ENCODE assay signal across 8 cellular contexts in genomic region chr22:41381329-41382097, GRCh38. TPM values are rescaled to one million over a fixed set of nuclear protein-coding genes. Genes with fewer than 3 reads are reported as not detected.
DNase-seq lines count a peak whose midpoint lies in the region; ATAC-seq, FAIRE-seq and TF ChIP-seq lines count a peak whose summit lies in the region.

Gene TEF, plus strand, starts transcription at chr22:41381942. Its CDS starts 103 bp downstream, at chr22:41382045.

- TF ChIP-seq POLR2A in GM12892 (IDR thresholded peaks at IDR 0.05; ENCODE audit: low read depth, low read length): no peak; the same call in none of the 2 replicates
- TF ChIP-seq POLR2A in heart left ventricle (IDR thresholded peaks at IDR 0.05): peak in 1 of 2 donors; percentile 51
- TF ChIP-seq POLR2A in tibial nerve (IDR thresholded peaks at IDR 0.05): peak; percentile 66 to 86

- H3K4me1 Mint-ChIP-seq in T-cell: peaks cover 9 to 23% (median 20%) of the 10 kb centered on the region in 3 donors

- peak; percentile 99 for DNase-seq in GM12892 (ENCODE audit: insufficient read length)
- peak; percentile 99 for DNase-seq in NCI-H146 (lab: John Stamatoyannopoulos, UW)
- DNase-seq in T-cell: peak; percentile 95 to 100 (median 98)
- DNase-seq in amniotic epithelial cell (ENCODE audit: low read depth): peak; percentile 97
- DNase-seq in heart left ventricle: peak; percentile 99
- peak; percentile 98 for DNase-seq in trophoblast cell
- DNase-seq in tibial nerve (ENCODE audit: low spot score in 2 of 2): peak; percentile 97 to 99

- no peaks in the 10 kb centered on the region for H3K27me3 ChIP-seq in heart left ventricle
- H3K27me3 ChIP-seq in trophoblast cell (ENCODE audit: insufficient read depth, low read length): no peaks in the 10 kb centered on the region
- H3K27me3 ChIP-seq in tibial nerve: no peaks in the 10 kb centered on the region

- H3K4me1 ChIP-seq in heart left ventricle (peaks cover 0 to 36% (median 25%) of the 10 kb centered on the region in 12 donors), trophoblast cell (ENCODE audit: control insufficient read depth in 1 of 2, insufficient read depth in 2 of 2, low read length in 2 of 2) (peaks cover 8 to 14% of the 10 kb centered on the region in 2 experiments), tibial nerve (peaks cover 0 to 66% (median 28%) of the 10 kb centered on the region in 4 donors)

- peak within 1 kb of the TSS; percentile 92 for H4K8ac ChIP-seq in trophoblast cell (ENCODE audit: low read depth, low read length)

- TF ChIP-seq EP300 in tibial nerve (IDR thresholded peaks at IDR 0.05): peak; percentile 14 to 82

- H2BK5ac ChIP-seq in trophoblast cell (ENCODE audit: low read depth, low read length, poor library complexity): peak within 1 kb of the TSS; percentile 86

- peak within 1 kb of the TSS; percentile 87 to 92 (median 88) for H3K4me3 Mint-ChIP-seq in T-cell

- WGBS in heart left ventricle, 4 donors: 0 to 1% (median 0%) methylated on average over 1 to 84 of the region's 84 CpGs
- no CpG with 5 or more reads among the region's 84 CpGs for WGBS in trophoblast cell (ENCODE audit: extremely low coverage, insufficient coverage, insufficient read length)
- 0% methylated on average over 41 to 50 of the region's 84 CpGs for WGBS in tibial nerve, 2 donors

- H3K27ac Mint-ChIP-seq in T-cell: peak within 1 kb of the TSS; percentile 96 to 97

- peak; percentile 99 for FAIRE-seq in GM12892 (lab: Jason Lieb, UNC)

- peaks cover 9% of the 10 kb centered on the region for H3K79me1 ChIP-seq in trophoblast cell (ENCODE audit: low read length)

- no peaks in the 10 kb centered on the region for H3K27me3 Mint-ChIP-seq in T-cell

- no peak within 1 kb of the TSS for H3K23ac ChIP-seq in trophoblast cell (ENCODE audit: low read length)

- peak within 1 kb of the TSS; percentile 82 for H3K4ac ChIP-seq in trophoblast cell (ENCODE audit: low read depth, low read length)

- H3K9ac ChIP-seq in trophoblast cell (ENCODE audit: low read length): no peak within 1 kb of the TSS

- TF ChIP-seq CTCF in heart left ventricle (IDR thresholded peaks at IDR 0.05) (no peak), tibial nerve (IDR thresholded peaks at IDR 0.05) (peak in 2 of 5 experiments; percentile 8 to 12)

- H3K14ac ChIP-seq in trophoblast cell (ENCODE audit: low read length): peak within 1 kb of the TSS; percentile 94

- H3K9me3 ChIP-seq in heart left ventricle: no peaks in the 10 kb centered on the region
- no peaks in the 10 kb centered on the region for H3K9me3 ChIP-seq in trophoblast cell (ENCODE audit: insufficient read depth, low read depth, low read length)
- no peaks in the 10 kb centered on the region for H3K9me3 ChIP-seq in tibial nerve

- H3K18ac ChIP-seq in trophoblast cell (ENCODE audit: low read length): peak within 1 kb of the TSS; percentile 83

- no peaks in the 10 kb centered on the region for H3K9me3 Mint-ChIP-seq in T-cell

- ATAC-seq in HG02870 (IDR thresholded peaks at IDR 0.05; ENCODE audit: unreplicated experiment) (peak; percentile 90), T-cell (replicated peaks in 1 of 4) (peak; percentile 83 to 86 (median 86)), heart left ventricle (peak; percentile 89 to 93 (median 91))

- H2AFZ ChIP-seq in trophoblast cell (ENCODE audit: insufficient read depth, low read length, poor library complexity): peak within 1 kb of the TSS; percentile 96

- peaks cover 2% of the 10 kb centered on the region for H3K79me2 ChIP-seq in trophoblast cell (ENCODE audit: control insufficient read depth, insufficient read depth, low read length, poor library complexity)

- POLR2A ChIA-PET in T-cell (lab: Charles Lee): interaction anchor here (0.5 to 2.0 kb wide), 25 partner anchors 15 to 1806 kb away, joined by 3 to 16 read pairs (median 5); partner anchors contain the start of genes ACO2 (in 1 of the 2), DESI1 (in 1 of the 2), PHF5A (in 1 of the 2) and PMM1 (in 1 of the 2)

- H2AK5ac ChIP-seq in trophoblast cell (ENCODE audit: low read length): no peak within 1 kb of the TSS

- no peaks in the 10 kb centered on the region for H3K36me3 Mint-ChIP-seq in T-cell

- H3K36me3 ChIP-seq in heart left ventricle (peaks cover 0 to 4% (median 0%) of the 10 kb centered on the region in 9 donors), trophoblast cell (ENCODE audit: control insufficient read depth in 1 of 2, insufficient read depth in 2 of 2, low read length in 2 of 2) (no peaks in the 10 kb centered on the region), tibial nerve (peaks cover 0 to 2% (median 0%) of the 10 kb centered on the region in 3 donors)

- intact Hi-C loops in heart left ventricle (cut with DNase I): loop anchor here in 2 of 10 donors (1.0 to 5.0 kb wide), 2 partner anchors 95 to 289 kb away; partner anchors contain the start of genes EP300 (in 1 of the 2) and RANGAP1 (in 1 of the 2)

- peak within 1 kb of the TSS; percentile 81 for H4K12ac ChIP-seq in trophoblast cell (ENCODE audit: low read depth, low read length)

- peak within 1 kb of the TSS; percentile 57 to 100 (median 89) for H3K4me3 ChIP-seq in heart left ventricle
- peak within 1 kb of the TSS; percentile 75 for H3K4me3 ChIP-seq in trophoblast cell (ENCODE audit: low read depth, low read length)
- H3K4me3 ChIP-seq in tibial nerve: peak within 1 kb of the TSS; percentile 68 to 97 (median 90)

- H4K91ac ChIP-seq in trophoblast cell (ENCODE audit: low read depth, low read length): peak within 1 kb of the TSS; percentile 92

- H2BK12ac ChIP-seq in trophoblast cell (ENCODE audit: low read length): peak within 1 kb of the TSS; percentile 42

- H2BK120ac ChIP-seq in trophoblast cell (ENCODE audit: insufficient read depth, low read length, poor library complexity): peak within 1 kb of the TSS; percentile 88

- CTCF ChIA-PET in T-cell (lab: Charles Lee): interaction anchor here (0.6 to 1.8 kb wide), 18 partner anchors 22 to 1840 kb away, joined by 3 to 15 read pairs (median 4); partner anchors contain the start of genes FAM83F (in 1 of the 2), PHF5A (in 1 of the 2), PMM1 (in 1 of the 2) and RANGAP1 (in 1 of the 2)

- H3K27ac ChIP-seq in heart left ventricle (peak within 1 kb of the TSS; percentile 88 to 100 (median 97)), trophoblast cell (ENCODE audit: low read depth, low read length) (peak within 1 kb of the TSS; percentile 62), tibial nerve (peak within 1 kb of the TSS; percentile 98 to 99 (median 98))

- peak within 1 kb of the TSS; percentile 88 for H3K4me2 ChIP-seq in trophoblast cell (ENCODE audit: low read length)

RNA-seq across cellular contexts. Expression of gene TEF, which starts in this region (rescaled TPM):
- 1.8 TPM for polyA plus RNA-seq in GM12892 (2012; ENCODE audit: missing spikeins)
- total RNA-seq in T-cell (10 to 100 TPM in 1 of 5 donors, 1 to 10 TPM in 4; 4.1 to 10.8 (median 4.6) TPM), heart left ventricle (10 to 100 TPM in 8 of 9 donors, 1 to 10 TPM in 1; 7.2 to 35.3 (median 19.6) TPM), tibial nerve (10 to 100 TPM; 20.1 to 49.4 (median 43.9) TPM)
- polyA plus RNA-seq in heart left ventricle: 10 to 100 TPM in 1 of 2 donors, 1 to 10 TPM in 1; 9.9 to 15.8 TPM
- 4.0 and 4.4 TPM in 2 replicates for polyA plus RNA-seq in trophoblast cell (2013)

Comparison
In these comparisons a context has a peak if more than half of its experiments do, and no peak if none do; other contexts are left out.
1. Peak in every context shown above with its lines: DNase-seq, ATAC-seq, H3K4me3 ChIP-seq and H3K27ac ChIP-seq.